Comparison of ENCODE assay signal across 34 cellular contexts in genomic region chr5:7434937-7435336, GRCh38. TPM values are rescaled to one million over a fixed set of nuclear protein-coding genes. Genes with fewer than 3 reads are reported as not detected.
"Had no signal": no experiment of that assay in that cellular context is flagged by ENCODE, and none has a peak within 500 bp of the region (broad histone marks: within the 10 kb centered on the region; RNA-seq: fewer than 3 reads in every experiment).

No MANE protein-coding gene starts in this region.

- H3K4me3 Mint-ChIP-seq: endodermal cell; mesothelial cell of epicardium; naive B cell; nephron; stimulated activated naive B cell treated with anti-CD40 and anti-IgM and Interleukin-4, amounts not matched to agents 10 μg/mL and 1 μg/mL and 100 μg/mL, for 72 hours; stimulated activated naive CD8-positive, alpha-beta T cell treated with anti-CD3 and anti-CD28 coated beads, Interleukin-15, Interleukin-2, amounts not matched to agents 100 ng/mL and 50 ng/mL, for 24 hours had no signal

- FAIRE-seq: kidney had no signal

- H3K27ac Mint-ChIP-seq: endodermal cell; mesothelial cell of epicardium; naive B cell; nephron; stimulated activated naive B cell treated with anti-CD40 and anti-IgM and Interleukin-4, amounts not matched to agents 10 μg/mL and 1 μg/mL and 100 μg/mL, for 72 hours; stimulated activated naive CD8-positive, alpha-beta T cell treated with anti-CD3 and anti-CD28 coated beads, Interleukin-15, Interleukin-2, amounts not matched to agents 100 ng/mL and 50 ng/mL, for 24 hours had no signal

- H3K27me3 ChIP-seq: gastroesophageal sphincter, heart left ventricle, hepatocyte, left lung, sigmoid colon, suprapubic skin, transverse colon, upper lobe of right lung, uterus had no signal

- H3K27ac ChIP-seq: epithelial cell of prostate, gastroesophageal sphincter, heart left ventricle, hepatocyte, left lung, prostate gland, sigmoid colon, skin epidermis, suprapubic skin, transverse colon, upper lobe of right lung, uterus had no signal

- H3K9me3 ChIP-seq: gastroesophageal sphincter, mucosa of descending colon, prostate gland, sigmoid colon, suprapubic skin, transverse colon, upper lobe of right lung, uterus had no signal

- H3K36me3 ChIP-seq: gastroesophageal sphincter, heart left ventricle, left lung, prostate gland, sigmoid colon, suprapubic skin, transverse colon, upper lobe of right lung, uterus had no signal

- ATAC-seq: esophagus mucosa; gastroesophageal sphincter; heart left ventricle; left cardiac atrium; left lung; mucosa of descending colon; right cardiac atrium; stimulated activated naive B cell treated with anti-CD40 and anti-IgM and Interleukin-4, amounts not matched to agents 10 μg/mL and 1 μg/mL and 100 μg/mL, for 72 hours; upper lobe of right lung had no signal

- H3K4me1 ChIP-seq: gastroesophageal sphincter, left lung, prostate gland, sigmoid colon, transverse colon, upper lobe of right lung, uterus had no signal

- H3K36me3 Mint-ChIP-seq: mesothelial cell of epicardium; naive B cell; stimulated activated naive B cell treated with anti-CD40 and anti-IgM and Interleukin-4, amounts not matched to agents 10 μg/mL and 1 μg/mL and 100 μg/mL, for 72 hours had no signal

- H3K4me3 ChIP-seq: gastroesophageal sphincter, heart left ventricle, hepatocyte, left lung, mucosa of descending colon, prostate gland, sigmoid colon, skin epidermis, suprapubic skin, transverse colon, upper lobe of right lung, uterus had no signal

- H3K4me1 Mint-ChIP-seq: endodermal cell; mesothelial cell of epicardium; naive B cell; stimulated activated naive B cell treated with anti-CD40 and anti-IgM and Interleukin-4, amounts not matched to agents 10 μg/mL and 1 μg/mL and 100 μg/mL, for 72 hours had no signal

- H3K27me3 Mint-ChIP-seq: naive B cell; stimulated activated naive B cell treated with anti-CD40 and anti-IgM and Interleukin-4, amounts not matched to agents 10 μg/mL and 1 μg/mL and 100 μg/mL, for 72 hours; stimulated activated naive CD8-positive, alpha-beta T cell treated with anti-CD3 and anti-CD28 coated beads, Interleukin-15, Interleukin-2, amounts not matched to agents 100 ng/mL and 50 ng/mL, for 24 hours had no signal

- DNase-seq: cortex of kidney; effector CD4-positive, alpha-beta T cell; endodermal cell; foreskin fibroblast; heart left ventricle; kidney; left cardiac atrium; left lung; mesenchymal stem cell; mucosa of descending colon; naive B cell; nucleus accumbens; right cardiac atrium; sigmoid colon; stimulated activated CD4-positive, alpha-beta T cell treated with anti-CD3 and anti-CD28 coated beads, Interleukin-15, amount 100 ng/mL, for 24 hours; stimulated activated CD4-positive, alpha-beta T cell treated with anti-CD3 and anti-CD28 coated beads, Interleukin-2, amount 100 ng/mL, for 48 hours; stimulated activated naive B cell treated with anti-CD40 and anti-IgM and Interleukin-4, amounts not matched to agents 10 μg/mL and 1 μg/mL and 100 μg/mL, for 72 hours; transverse colon; upper lobe of right lung; uterus had no signal

RNA-seq across cellular contexts. Expression of gene ADCY2, which starts 39.0 kb away (rescaled TPM):
- total RNA-seq: dermis microvascular lymphatic vessel endothelial cell, lung microvascular endothelial cell, osteocyte, renal cortical epithelial cell had no signal
